In genomic region chrX:71533850-71534515, GRCh38 we compare ENCODE assay signal across 8 cellular contexts. TPM values are rescaled to one million over a fixed set of nuclear protein-coding genes. Genes with fewer than 3 reads are reported as not detected.
DNase-seq lines count a peak whose midpoint lies in the region; ATAC-seq and TF ChIP-seq lines count a peak whose summit lies in the region.

No MANE protein-coding gene starts in this region.

- H3K9me3 ChIP-seq in H9 (ENCODE audit: control insufficient read depth, low read depth, low read length) = peaks cover 36% of the 10 kb centered on the region
- H3K9me3 ChIP-seq in OCI-LY3 (ENCODE audit: insufficient read depth, low read length) = no peaks in the 10 kb centered on the region
- H3K9me3 ChIP-seq in upper lobe of right lung = no peaks in the 10 kb centered on the region

- H3K23me2 ChIP-seq in H9 (ENCODE audit: insufficient read length, low read depth, low read length, poor library complexity, severe bottlenecking) = peaks cover 8% of the 10 kb centered on the region

- peak overlapping the region; percentile 76 for H3K56ac ChIP-seq in H9 (ENCODE audit: insufficient read length, low read depth, low read length)

- peak overlapping the region; percentile 94 for H3K9ac ChIP-seq in H9 (ENCODE audit: extremely low read depth, insufficient read length, low read length)
- H3K9ac ChIP-seq in OCI-LY3 (ENCODE audit: low read length) = peak overlapping the region; percentile 99

- peaks cover 64 to 69% of the 10 kb centered on the region in 2 experiments for H3K9me3 Mint-ChIP-seq in H9
- peaks cover 66% of the 10 kb centered on the region for H3K9me3 Mint-ChIP-seq in nephron progenitor cell

- DNase-seq in ACHN (peak; percentile 37), H9 (peak; percentile 42), fibroblast of pulmonary artery (ENCODE audit: low read depth) (peak; percentile 54), nephron progenitor cell (peak; percentile 47), upper lobe of right lung (peak; percentile 66), amniotic stem cell (lab: John Stamatoyannopoulos, UW) (no peak)
- peak; percentile 36 for DNase-seq in activated T-helper 9 cell treated with anti-CD3 and anti-CD28 coated beads, Interleukin-2, amount 50 U/mL, for 16 hours (ENCODE audit: low read depth)

- peak; percentile 57 for ATAC-seq in upper lobe of right lung

- H3K27me3 ChIP-seq in H9 (ENCODE audit: insufficient read depth, low read length) (no peaks in the 10 kb centered on the region), OCI-LY3 (ENCODE audit: low read depth, low read length) (no peaks in the 10 kb centered on the region), upper lobe of right lung (no peaks in the 10 kb centered on the region)

- no peak overlapping the region for H2AK5ac ChIP-seq in H9 (ENCODE audit: insufficient read length, low read length)

- peak overlapping the region; percentile 65 for H3K4me2 ChIP-seq in H9 (ENCODE audit: insufficient read depth, insufficient read length, low read length)
- peak overlapping the region; percentile 82 for H3K4me2 ChIP-seq in OCI-LY3 (ENCODE audit: low read length)

- H2AFZ ChIP-seq in H9 (ENCODE audit: low read length) (no peak overlapping the region), OCI-LY3 (ENCODE audit: low read depth, low read length) (no peak overlapping the region)

- H3K14ac ChIP-seq in H9 (ENCODE audit: insufficient read depth, low read length) = no peak overlapping the region

- peak overlapping the region; percentile 84 for H4K5ac ChIP-seq in H9 (ENCODE audit: insufficient read length, low read depth, low read length)

- no CpG with 5 or more reads among the region's 31 CpGs for WGBS in H9 (ENCODE audit: extremely low coverage, insufficient read length, low lambda C conversion rate)

- H3K36me3 ChIP-seq in OCI-LY3 (replicated peaks; ENCODE audit: low read depth, low read length) = peaks cover 34% of the 10 kb centered on the region
- peaks cover 10% of the 10 kb centered on the region for H3K36me3 ChIP-seq in upper lobe of right lung

- H2BK20ac ChIP-seq in H9 (ENCODE audit: low read depth, low read length, poor library complexity, severe bottlenecking) = no peak overlapping the region

- H3K23ac ChIP-seq in H9 (ENCODE audit: insufficient read length, low read depth, low read length) = no peak overlapping the region

- H3T11ph ChIP-seq in H9 (ENCODE audit: low read length) = no peak overlapping the region

- H3K4me1 Mint-ChIP-seq in H9 (peaks cover 10 to 24% of the 10 kb centered on the region in 2 experiments), nephron progenitor cell (peaks cover 30% of the 10 kb centered on the region)

- H3K27ac ChIP-seq in H9 (ENCODE audit: insufficient read length, low read depth, low read length) (peak overlapping the region; percentile 12), OCI-LY3 (ENCODE audit: low read length) (peak overlapping the region; percentile 94), upper lobe of right lung (peak overlapping the region; percentile 90)

- intact Hi-C loops in upper lobe of right lung (cut with DNase I) = no loop called here

- H3K4me3 ChIP-seq in OCI-LY3 (ENCODE audit: low read length) (peak overlapping the region; percentile 97), fibroblast of pulmonary artery (replicated peaks; ENCODE audit: low read depth, low read length) (peak overlapping the region; percentile 95), upper lobe of right lung (peak overlapping the region; percentile 73)

- H2BK120ac ChIP-seq in H9 (ENCODE audit: low read depth, low read length, poor library complexity, severe bottlenecking) = no peak overlapping the region

- H2BK15ac ChIP-seq in H9 (ENCODE audit: low read depth, low read length) = peak overlapping the region; percentile 12; the same call in 1 of the 2 replicates

- H3K36me3 Mint-ChIP-seq in H9 (ENCODE audit: insufficient read depth in 1 of 3, low read depth in 3 of 3) (peaks cover 17 to 46% (median 30%) of the 10 kb centered on the region in 3 experiments), nephron progenitor cell (ENCODE audit: low read depth) (peaks cover 18% of the 10 kb centered on the region)

- no peak overlapping the region for H2BK12ac ChIP-seq in H9 (ENCODE audit: insufficient read length, low read depth, low read length)

- TF ChIP-seq CTCF in H9 (conservative IDR thresholded peaks at IDR 0.05) = no peak
- TF ChIP-seq CTCF in OCI-LY3 (IDR thresholded peaks at IDR 0.05; ENCODE audit: low read depth, low read length) = no peak
- TF ChIP-seq CTCF in fibroblast of pulmonary artery (IDR thresholded peaks at IDR 0.05; ENCODE audit: low read length, missing control alignments) = no peak
- no peak for TF ChIP-seq CTCF in nephron progenitor cell (IDR thresholded peaks at IDR 0.05)
- TF ChIP-seq CTCF in upper lobe of right lung (IDR thresholded peaks at IDR 0.05) = no peak

- peak overlapping the region; percentile 92 to 95 for H3K4me3 Mint-ChIP-seq in H9
- H3K4me3 Mint-ChIP-seq in nephron progenitor cell = peak overlapping the region; percentile 100

- H3K79me2 ChIP-seq in H9 (ENCODE audit: insufficient read depth, low read length) = peaks cover 33% of the 10 kb centered on the region; the same call in 1 of the 2 replicates
- H3K79me2 ChIP-seq in OCI-LY3 (ENCODE audit: low read length) = peaks cover 70% of the 10 kb centered on the region

- H3K27ac Mint-ChIP-seq in H9 = peak overlapping the region; percentile 88 to 99 (median 97)
- H3K27ac Mint-ChIP-seq in nephron progenitor cell = peak overlapping the region; percentile 98

- H4K20me1 ChIP-seq in H9 (ENCODE audit: control insufficient read depth, insufficient read depth, insufficient read length) (no peaks in the 10 kb centered on the region), OCI-LY3 (ENCODE audit: insufficient read depth, low read length) (peaks cover 52% of the 10 kb centered on the region)

- no peak overlapping the region for H3K4ac ChIP-seq in H9 (ENCODE audit: low read depth, low read length)

- H4K91ac ChIP-seq in H9 (ENCODE audit: insufficient read length, low read depth, low read length) = peak overlapping the region; percentile 20

- H3K4me1 ChIP-seq in H9 (ENCODE audit: insufficient read depth, low read length) (no peaks in the 10 kb centered on the region; the same call in none of the 2 replicates), OCI-LY3 (ENCODE audit: low read length) (peaks cover 41% of the 10 kb centered on the region), upper lobe of right lung (peaks cover 13% of the 10 kb centered on the region)

- peaks cover 2% of the 10 kb centered on the region; the same call in 1 of the 2 replicates for H3K27me3 Mint-ChIP-seq in H9 (ENCODE audit: low read depth)
- peaks cover 13% of the 10 kb centered on the region for H3K27me3 Mint-ChIP-seq in nephron progenitor cell (ENCODE audit: low read depth, poor library complexity)

- peak overlapping the region; percentile 83 for H2BK5ac ChIP-seq in H9 (ENCODE audit: insufficient read length, low read length)

- no peaks in the 10 kb centered on the region for H3K79me1 ChIP-seq in H9 (ENCODE audit: insufficient read depth, low read depth, low read length, poor library complexity, severe bottlenecking)

- H4K8ac ChIP-seq in H9 (replicated peaks; ENCODE audit: insufficient read length, low read depth, low read length) = no peak overlapping the region

- no peak overlapping the region for H3K18ac ChIP-seq in H9 (ENCODE audit: insufficient read length, low read depth, low read length)

- in situ Hi-C loops in ACHN (cut with HindIII; ENCODE audit: low pct_ligation_motif_present, low pct_unique_long_range_greater_than_20kb, low sequenced_read_pairs) = no loop called here

RNA-seq across cellular contexts. Expression of gene OGT, which starts 1.1 kb away (rescaled TPM):
- 108 and 116 TPM in 2 replicates for total RNA-seq in H9 (2021)
- 129 TPM for total RNA-seq in upper lobe of right lung

RNA-seq across cellular contexts. Expression of gene GCNA, which starts 44.3 kb away (rescaled TPM):
- total RNA-seq in H9 (2021) = 0.48 and 0.96 TPM in 2 replicates
- 3.4 TPM for total RNA-seq in upper lobe of right lung

Comparison
In these comparisons a context has a peak if more than half of its experiments do, and no peak if none do; other contexts are left out.
1. H3K27ac ChIP-seq: peak in every context shown above with its lines; median percentile 94 in OCI-LY3; 90 in upper lobe of right lung; 12 in H9.